ENCODE assay signal across 1 cellular context in genomic region chr1:21251773-21252471, GRCh38.
TF ChIP-seq lines count a peak whose summit lies in the region.

No MANE protein-coding gene starts in this region.

TF ChIP-seq in HepG2, 621 proteins besides CTCF, POLR2A, EP300 and RAD21 (continued from another document and continues in another):
- TF ChIP-seq HOMEZ (CRISPR knock-in tag; IDR thresholded peaks at IDR 0.05; ENCODE audit: low read depth) (peak; percentile 92), ZSCAN12 (CRISPR knock-in tag; IDR thresholded peaks at IDR 0.05) (no peak), POGK (CRISPR knock-in tag; conservative IDR thresholded peaks at IDR 0.05) (0 out of 2 replicates have a peak, but pooled peaks have one; percentile 59), KMT2A (CRISPR knock-in tag; IDR thresholded peaks at IDR 0.05) (peak; percentile 26; the same call in 1 of the 2 replicates), ZNF180 (CRISPR knock-in tag; IDR thresholded peaks at IDR 0.05; ENCODE audit: borderline replicate concordance, low read depth) (no peak), ZNF75D (CRISPR knock-in tag; IDR thresholded peaks at IDR 0.05; ENCODE audit: borderline replicate concordance) (no peak), BRF2 (CRISPR knock-in tag; IDR thresholded peaks at IDR 0.05) (no peak), SP2 (CRISPR knock-in tag; IDR thresholded peaks at IDR 0.05) (no peak), ZNF878 (CRISPR knock-in tag; IDR thresholded peaks at IDR 0.05) (no peak), ZNF230 (CRISPR knock-in tag; IDR thresholded peaks at IDR 0.05) (no peak), SKI (IDR thresholded peaks at IDR 0.05; ENCODE audit: partially characterized antibody) (peak; percentile 77), GZF1 (CRISPR knock-in tag; IDR thresholded peaks at IDR 0.05) (peak; percentile 38; the same call in 1 of the 2 replicates), JDP2 (CRISPR knock-in tag; IDR thresholded peaks at IDR 0.05; ENCODE audit: borderline replicate concordance) (no peak), CEBPB (IDR thresholded peaks at IDR 0.05; ENCODE audit: borderline replicate concordance, low read depth, low read length) (no peak), RFX1 (IDR thresholded peaks at IDR 0.05) (peak; percentile 57; the same call in 1 of the 2 replicates), SETDB1 (CRISPR knock-in tag; IDR thresholded peaks at IDR 0.05; ENCODE audit: borderline replicate concordance) (no peak), NCOR1 (IDR thresholded peaks at IDR 0.05; ENCODE audit: borderline replicate concordance, low read length) (peak; percentile 76; the same call in 1 of the 2 replicates), ZNF256 (CRISPR knock-in tag; conservative IDR thresholded peaks at IDR 0.05) (no peak; the same call in 1 of the 2 replicates), SP4 (CRISPR knock-in tag; IDR thresholded peaks at IDR 0.05) (no peak), ATF7-NPFF (CRISPR knock-in tag; IDR thresholded peaks at IDR 0.05; ENCODE audit: low read depth) (no peak), MTF2 (CRISPR knock-in tag; IDR thresholded peaks at IDR 0.05; ENCODE audit: borderline replicate concordance) (no peak), TBX3 (IDR thresholded peaks at IDR 0.05; ENCODE audit: borderline replicate concordance) (0 out of 2 replicates have a peak, but pooled peaks have one; percentile 18), ZNF562 (CRISPR knock-in tag; IDR thresholded peaks at IDR 0.05; ENCODE audit: borderline replicate concordance) (no peak), PAF1 (CRISPR knock-in tag; IDR thresholded peaks at IDR 0.05) (no peak), ZNF282 (IDR thresholded peaks at IDR 0.05; ENCODE audit: partially characterized antibody) (no peak), MXD1 (CRISPR knock-in tag; IDR thresholded peaks at IDR 0.05) (no peak), CC2D1A (CRISPR knock-in tag; IDR thresholded peaks at IDR 0.05) (no peak), ZNF20 (CRISPR knock-in tag; IDR thresholded peaks at IDR 0.05) (no peak), SATB2 (CRISPR knock-in tag; IDR thresholded peaks at IDR 0.05) (no peak), YY1 (IDR thresholded peaks at IDR 0.05; ENCODE audit: insufficient read depth, insufficient replicate concordance, low read depth, low read length) (no peak)
- TF ChIP-seq, protein P1, sequence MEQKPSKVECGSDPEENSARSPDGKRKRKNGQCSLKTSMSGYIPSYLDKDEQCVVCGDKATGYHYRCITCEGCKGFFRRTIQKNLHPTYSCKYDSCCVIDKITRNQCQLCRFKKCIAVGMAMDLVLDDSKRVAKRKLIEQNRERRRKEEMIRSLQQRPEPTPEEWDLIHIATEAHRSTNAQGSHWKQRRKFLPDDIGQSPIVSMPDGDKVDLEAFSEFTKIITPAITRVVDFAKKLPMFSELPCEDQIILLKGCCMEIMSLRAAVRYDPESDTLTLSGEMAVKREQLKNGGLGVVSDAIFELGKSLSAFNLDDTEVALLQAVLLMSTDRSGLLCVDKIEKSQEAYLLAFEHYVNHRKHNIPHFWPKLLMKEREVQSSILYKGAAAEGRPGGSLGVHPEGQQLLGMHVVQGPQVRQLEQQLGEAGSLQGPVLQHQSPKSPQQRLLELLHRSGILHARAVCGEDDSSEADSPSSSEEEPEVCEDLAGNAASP (CRISPR knock-in tag; IDR thresholded peaks at IDR 0.05; ENCODE audit: borderline replicate concordance), result peak; percentile 79
- TF ChIP-seq, protein P2, sequence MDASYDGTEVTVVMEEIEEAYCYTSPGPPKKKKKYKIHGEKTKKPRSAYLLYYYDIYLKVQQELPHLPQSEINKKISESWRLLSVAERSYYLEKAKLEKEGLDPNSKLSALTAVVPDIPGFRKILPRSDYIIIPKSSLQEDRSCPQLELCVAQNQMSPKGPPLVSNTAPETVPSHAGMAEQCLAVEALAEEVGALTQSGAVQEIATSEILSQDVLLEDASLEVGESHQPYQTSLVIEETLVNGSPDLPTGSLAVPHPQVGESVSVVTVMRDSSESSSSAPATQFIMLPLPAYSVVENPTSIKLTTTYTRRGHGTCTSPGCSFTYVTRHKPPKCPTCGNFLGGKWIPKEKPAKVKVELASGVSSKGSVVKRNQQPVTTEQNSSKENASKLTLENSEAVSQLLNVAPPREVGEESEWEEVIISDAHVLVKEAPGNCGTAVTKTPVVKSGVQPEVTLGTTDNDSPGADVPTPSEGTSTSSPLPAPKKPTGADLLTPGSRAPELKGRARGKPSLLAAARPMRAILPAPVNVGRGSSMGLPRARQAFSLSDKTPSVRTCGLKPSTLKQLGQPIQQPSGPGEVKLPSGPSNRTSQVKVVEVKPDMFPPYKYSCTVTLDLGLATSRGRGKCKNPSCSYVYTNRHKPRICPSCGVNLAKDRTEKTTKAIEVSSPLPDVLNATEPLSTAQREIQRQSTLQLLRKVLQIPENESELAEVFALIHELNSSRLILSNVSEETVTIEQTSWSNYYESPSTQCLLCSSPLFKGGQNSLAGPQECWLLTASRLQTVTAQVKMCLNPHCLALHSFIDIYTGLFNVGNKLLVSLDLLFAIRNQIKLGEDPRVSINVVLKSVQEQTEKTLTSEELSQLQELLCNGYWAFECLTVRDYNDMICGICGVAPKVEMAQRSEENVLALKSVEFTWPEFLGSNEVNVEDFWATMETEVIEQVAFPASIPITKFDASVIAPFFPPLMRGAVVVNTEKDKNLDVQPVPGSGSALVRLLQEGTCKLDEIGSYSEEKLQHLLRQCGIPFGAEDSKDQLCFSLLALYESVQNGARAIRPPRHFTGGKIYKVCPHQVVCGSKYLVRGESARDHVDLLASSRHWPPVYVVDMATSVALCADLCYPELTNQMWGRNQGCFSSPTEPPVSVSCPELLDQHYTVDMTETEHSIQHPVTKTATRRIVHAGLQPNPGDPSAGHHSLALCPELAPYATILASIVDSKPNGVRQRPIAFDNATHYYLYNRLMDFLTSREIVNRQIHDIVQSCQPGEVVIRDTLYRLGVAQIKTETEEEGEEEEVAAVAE (CRISPR knock-in tag; IDR thresholded peaks at IDR 0.05; ENCODE audit: borderline replicate concordance), result peak; percentile 27; the same call in 1 of the 2 replicates
- TF ChIP-seq, protein P3, sequence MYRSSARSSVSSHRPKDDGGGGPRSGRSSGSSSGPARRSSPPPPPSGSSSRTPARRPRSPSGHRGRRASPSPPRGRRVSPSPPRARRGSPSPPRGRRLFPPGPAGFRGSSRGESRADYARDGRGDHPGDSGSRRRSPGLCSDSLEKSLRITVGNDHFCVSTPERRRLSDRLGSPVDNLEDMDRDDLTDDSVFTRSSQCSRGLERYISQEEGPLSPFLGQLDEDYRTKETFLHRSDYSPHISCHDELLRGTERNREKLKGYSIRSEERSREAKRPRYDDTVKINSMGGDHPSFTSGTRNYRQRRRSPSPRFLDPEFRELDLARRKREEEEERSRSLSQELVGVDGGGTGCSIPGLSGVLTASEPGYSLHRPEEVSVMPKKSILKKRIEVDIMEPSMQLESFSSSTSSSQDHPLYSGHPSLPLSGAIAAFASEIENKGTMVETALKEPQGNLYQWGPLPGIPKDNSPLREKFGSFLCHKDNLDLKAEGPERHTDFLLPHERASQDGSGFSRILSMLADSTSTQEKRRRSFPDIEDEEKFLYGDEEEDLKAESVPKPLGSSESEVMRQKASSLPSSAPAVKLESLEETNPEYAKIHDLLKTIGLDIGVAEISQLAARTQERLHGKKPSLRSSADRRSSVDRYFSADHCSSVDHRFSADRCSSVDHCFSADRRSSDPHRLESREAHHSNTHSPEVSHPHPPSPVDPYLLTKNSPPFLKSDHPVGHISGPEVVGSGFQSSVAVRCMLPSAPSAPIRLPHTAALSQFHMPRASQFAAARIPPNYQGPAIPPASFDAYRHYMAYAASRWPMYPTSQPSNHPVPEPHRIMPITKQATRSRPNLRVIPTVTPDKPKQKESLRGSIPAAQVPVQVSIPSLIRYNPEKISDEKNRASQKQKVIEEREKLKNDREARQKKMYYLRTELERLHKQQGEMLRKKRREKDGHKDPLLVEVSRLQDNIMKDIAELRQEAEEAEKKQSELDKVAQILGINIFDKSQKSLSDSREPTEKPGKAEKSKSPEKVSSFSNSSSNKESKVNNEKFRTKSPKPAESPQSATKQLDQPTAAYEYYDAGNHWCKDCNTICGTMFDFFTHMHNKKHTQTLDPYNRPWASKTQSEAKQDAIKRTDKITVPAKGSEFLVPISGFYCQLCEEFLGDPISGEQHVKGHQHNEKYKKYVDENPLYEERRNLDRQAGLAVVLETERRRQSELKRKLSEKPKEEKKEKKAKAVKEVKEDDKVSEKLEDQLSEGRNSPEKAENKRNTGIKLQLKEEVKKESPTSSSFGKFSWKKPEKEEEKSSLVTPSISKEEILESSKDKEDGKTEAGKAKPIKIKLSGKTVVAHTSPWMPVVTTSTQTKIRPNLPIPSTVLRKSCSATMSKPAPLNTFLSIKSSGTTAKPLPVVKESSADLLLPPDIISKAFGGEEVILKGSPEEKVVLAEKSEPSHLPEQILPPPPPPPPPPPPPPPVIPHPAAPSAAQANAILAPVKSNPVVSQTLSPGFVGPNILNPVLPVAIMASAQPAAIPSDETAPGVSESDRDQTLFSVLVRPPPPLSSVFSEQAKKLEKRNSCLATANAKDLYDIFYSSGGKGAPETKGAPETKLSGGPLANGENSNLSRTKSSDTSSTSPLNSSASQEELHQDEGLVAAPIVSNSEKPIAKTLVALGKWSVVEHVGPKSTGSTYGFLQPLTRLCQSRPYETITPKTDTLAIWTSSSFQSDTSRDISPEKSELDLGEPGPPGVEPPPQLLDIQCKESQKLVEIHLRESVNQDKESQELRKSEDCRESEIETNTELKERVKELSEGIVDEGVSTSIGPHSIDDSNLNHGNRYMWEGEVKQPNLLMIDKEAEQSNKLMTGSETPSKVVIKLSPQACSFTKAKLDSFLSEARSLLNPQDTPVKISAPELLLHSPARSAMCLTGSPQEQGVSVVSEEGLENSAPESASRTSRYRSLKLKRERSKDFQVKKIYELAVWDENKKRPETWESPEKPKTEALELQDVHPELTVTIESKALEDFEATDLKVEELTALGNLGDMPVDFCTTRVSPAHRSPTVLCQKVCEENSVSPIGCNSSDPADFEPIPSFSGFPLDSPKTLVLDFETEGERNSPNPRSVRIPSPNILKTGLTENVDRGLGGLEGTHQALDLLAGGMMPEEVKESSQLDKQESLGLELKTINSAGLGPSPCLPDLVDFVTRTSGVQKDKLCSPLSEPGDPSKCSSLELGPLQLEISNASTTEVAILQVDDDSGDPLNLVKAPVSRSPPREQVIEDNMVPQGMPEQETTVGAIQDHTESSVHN (CRISPR knock-in tag; IDR thresholded peaks at IDR 0.05), result no peak
- TF ChIP-seq, protein P4, sequence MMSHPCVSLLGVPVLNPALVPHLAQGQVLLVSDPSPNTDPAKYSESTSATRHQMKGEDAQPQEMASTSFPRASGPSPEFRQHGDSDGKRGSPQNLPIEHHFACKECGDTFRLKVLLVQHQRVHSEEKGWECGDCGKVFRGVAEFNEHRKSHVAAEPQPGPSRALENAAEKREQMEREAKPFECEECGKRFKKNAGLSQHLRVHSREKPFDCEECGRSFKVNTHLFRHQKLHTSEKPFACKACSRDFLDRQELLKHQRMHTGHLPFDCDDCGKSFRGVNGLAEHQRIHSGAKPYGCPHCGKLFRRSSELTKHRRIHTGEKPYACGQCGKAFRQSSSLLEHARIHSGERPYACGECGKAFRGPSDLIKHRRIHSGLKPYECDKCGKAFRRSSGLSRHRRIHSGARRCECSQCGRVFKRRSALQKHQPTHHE (CRISPR knock-in tag; IDR thresholded peaks at IDR 0.05; ENCODE audit: borderline replicate concordance), result no peak
- TF ChIP-seq, protein P5, sequence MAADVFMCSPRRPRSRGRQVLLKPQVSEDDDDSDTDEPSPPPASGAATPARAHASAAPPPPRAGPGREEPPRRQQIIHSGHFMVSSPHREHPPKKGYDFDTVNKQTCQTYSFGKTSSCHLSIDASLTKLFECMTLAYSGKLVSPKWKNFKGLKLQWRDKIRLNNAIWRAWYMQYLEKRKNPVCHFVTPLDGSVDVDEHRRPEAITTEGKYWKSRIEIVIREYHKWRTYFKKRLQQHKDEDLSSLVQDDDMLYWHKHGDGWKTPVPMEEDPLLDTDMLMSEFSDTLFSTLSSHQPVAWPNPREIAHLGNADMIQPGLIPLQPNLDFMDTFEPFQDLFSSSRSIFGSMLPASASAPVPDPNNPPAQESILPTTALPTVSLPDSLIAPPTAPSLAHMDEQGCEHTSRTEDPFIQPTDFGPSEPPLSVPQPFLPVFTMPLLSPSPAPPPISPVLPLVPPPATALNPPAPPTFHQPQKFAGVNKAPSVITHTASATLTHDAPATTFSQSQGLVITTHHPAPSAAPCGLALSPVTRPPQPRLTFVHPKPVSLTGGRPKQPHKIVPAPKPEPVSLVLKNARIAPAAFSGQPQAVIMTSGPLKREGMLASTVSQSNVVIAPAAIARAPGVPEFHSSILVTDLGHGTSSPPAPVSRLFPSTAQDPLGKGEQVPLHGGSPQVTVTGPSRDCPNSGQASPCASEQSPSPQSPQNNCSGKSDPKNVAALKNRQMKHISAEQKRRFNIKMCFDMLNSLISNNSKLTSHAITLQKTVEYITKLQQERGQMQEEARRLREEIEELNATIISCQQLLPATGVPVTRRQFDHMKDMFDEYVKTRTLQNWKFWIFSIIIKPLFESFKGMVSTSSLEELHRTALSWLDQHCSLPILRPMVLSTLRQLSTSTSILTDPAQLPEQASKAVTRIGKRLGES (CRISPR knock-in tag; IDR thresholded peaks at IDR 0.05; ENCODE audit: borderline replicate concordance), result no peak
